8 cellular contexts compared by ENCODE assay signal in the genomic region with DNA sequence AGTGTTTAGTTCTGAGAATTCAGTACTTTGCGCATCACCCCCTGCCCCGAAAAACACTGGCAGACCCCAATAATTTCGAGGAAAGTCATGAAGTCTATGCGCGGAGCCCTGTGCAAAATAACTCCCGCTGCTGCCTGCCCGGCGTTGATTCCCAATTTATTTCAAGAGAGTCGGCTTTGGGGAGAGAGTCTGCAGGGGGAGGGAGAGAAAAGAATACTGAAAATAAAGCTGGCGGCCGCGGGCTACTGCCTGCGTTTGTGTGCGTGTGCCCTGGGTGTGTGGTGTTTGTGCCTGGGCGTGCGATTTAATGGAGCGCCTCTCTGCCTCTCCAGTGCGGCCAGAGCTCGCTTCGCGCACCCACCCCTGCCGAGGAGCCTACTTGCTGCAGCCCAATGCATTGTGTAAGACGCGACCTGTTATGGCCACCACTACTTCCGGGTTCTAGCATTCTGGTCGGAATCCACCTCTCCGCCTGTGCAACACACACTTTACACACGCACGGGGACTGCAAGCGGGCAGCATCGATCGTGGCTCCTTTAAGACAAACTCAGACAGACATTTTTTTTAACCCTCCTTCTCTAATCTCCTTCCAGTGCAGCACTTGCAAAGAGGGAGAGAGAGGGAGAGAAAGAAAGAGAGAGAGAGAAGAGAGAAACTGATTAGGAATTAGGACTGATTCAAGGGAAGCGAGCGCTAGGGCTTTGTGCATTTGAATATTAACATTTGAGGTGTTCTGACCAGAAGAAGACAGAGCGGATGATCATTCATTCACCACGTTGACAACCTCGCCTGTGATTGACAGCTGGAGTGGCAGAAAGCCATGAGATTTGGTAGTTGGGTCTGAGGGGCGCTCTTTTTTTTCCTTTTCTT. TPM values are rescaled to one million over a fixed set of nuclear protein-coding genes. Genes with fewer than 3 reads are reported as not detected.
DNase-seq lines count a peak whose midpoint lies in the region; FAIRE-seq and TF ChIP-seq lines count a peak whose summit lies in the region.

A gene (plus strand): TSS at position 447 of the 870 bp plus-strand sequence. CDS start 732 bp downstream, outside the sequence.

- CTCF ChIA-PET in HEK293 (lab: Yijun Ruan, JAX) = interaction anchor here (0.6 to 2.8 kb wide), 12 partner anchors 63 to 1627 kb away, joined by 3 to 17 read pairs (median 4); no protein-coding TSS in a partner anchor

- TF ChIP-seq CTCF in HEK293 (tag by site-specific recombination; IDR thresholded peaks at IDR 0.05) (0 out of 2 replicates have a peak, but pooled peaks have one; percentile 27), NB4 (IDR thresholded peaks at IDR 0.05; ENCODE audit: low read depth, low read length) (no peak)

- TF ChIP-seq POLR2A in NB4 (IDR thresholded peaks at IDR 0.05; ENCODE audit: extremely low read depth, insufficient read length) = no peak

- H3K9me3 ChIP-seq in HEK293 (ENCODE audit: control insufficient read depth, insufficient read depth, low read depth, low read length) (no peaks in the 10 kb centered on the region), small intestine (ENCODE audit: control insufficient read depth, low read depth) (no peaks in the 10 kb centered on the region)

- DNase-seq in SIG-M5 treated with dmso at 0.1 percent for 504 hours (lab: John Stamatoyannopoulos, UW; ENCODE audit: unreplicated experiment) = peak; percentile 72
- no peak for DNase-seq in SIG-M5 (lab: John Stamatoyannopoulos, UW)
- DNase-seq in NB4 (ENCODE audit: low read depth) = peak; percentile 92
- peak; percentile 99 for DNase-seq in SK-N-DZ (ENCODE audit: low spot score)
- peak; percentile 78 for DNase-seq in dermis blood vessel endothelial cell
- peak; percentile 89 for DNase-seq in kidney glomerular epithelial cell (lab: John Stamatoyannopoulos, UW)
- DNase-seq in small intestine = peak; percentile 77

- peaks cover 3 to 15% of the 10 kb centered on the region in 2 donors for H3K27me3 ChIP-seq in small intestine (ENCODE audit: control insufficient read depth in 2 of 2, insufficient read depth in 2 of 2, low read length in 2 of 2)

- H3K36me3 ChIP-seq in HEK293 (ENCODE audit: control insufficient read depth in 2 of 2, insufficient read depth in 1 of 2, low read length in 2 of 2) = peaks cover 3 to 19% of the 10 kb centered on the region in 2 experiments; a peak in 2 of 3 replicates
- no peaks in the 10 kb centered on the region for H3K36me3 ChIP-seq in small intestine (ENCODE audit: control insufficient read depth in 2 of 2, insufficient read depth in 2 of 2, low read length in 2 of 2)

- FAIRE-seq in small intestine (lab: Jason Lieb, UNC) = no peak

- WGBS in small intestine, 3 donors = 0 to 1% (median 0%) methylated on average over 38 of the region's 38 CpGs

- H3K27ac ChIP-seq in HEK293 (ENCODE audit: extremely low read depth, low read depth, low read length) (peak within 1 kb of the TSS; percentile 85), small intestine (ENCODE audit: low read depth in 1 of 2, low read length in 1 of 2) (peak within 1 kb of the TSS; percentile 35 to 93)

- H3K4me3 ChIP-seq in HEK293 (ENCODE audit: low read depth, low read length) (peak within 1 kb of the TSS; percentile 63), NB4 (ENCODE audit: low read depth, low read length) (peak within 1 kb of the TSS; percentile 61), small intestine (ENCODE audit: low read depth in 1 of 2, low read length in 2 of 2) (peak within 1 kb of the TSS; percentile 27 to 50)

- H3K4me1 ChIP-seq in HEK293 (ENCODE audit: control insufficient read depth, insufficient read depth, low read length) = peaks cover 12% of the 10 kb centered on the region; the same call in 1 of the 2 replicates
- peaks cover 0 to 2% of the 10 kb centered on the region in 2 donors for H3K4me1 ChIP-seq in small intestine (ENCODE audit: control insufficient read depth in 2 of 2, insufficient read depth in 1 of 2, low read depth in 1 of 2, low read length in 1 of 2)

- POLR2A ChIA-PET in HEK293 (lab: Yijun Ruan, JAX) = interaction anchor here (0.5 to 2.1 kb wide), 19 partner anchors 16 to 1628 kb away, joined by 3 to 11 read pairs (median 5); no protein-coding TSS in a partner anchor

TF ChIP-seq in HEK293, 187 proteins besides CTCF, POLR2A, EP300 and RAD21 (continues in another document):
- TF ChIP-seq GLIS2 (tag by site-specific recombination; IDR thresholded peaks at IDR 0.05) (no peak), ZNF837 (tag by site-specific recombination; IDR thresholded peaks at IDR 0.05) (no peak), ZSCAN23 (tag by site-specific recombination; IDR thresholded peaks at IDR 0.05) (no peak), ZNF707 (tag by site-specific recombination; IDR thresholded peaks at IDR 0.05) (no peak), ZNF76 (tag by site-specific recombination; IDR thresholded peaks at IDR 0.05; ENCODE audit: borderline replicate concordance, low read depth) (peak; percentile 61; the same call in 1 of the 2 replicates), ZBTB20 (tag by site-specific recombination; IDR thresholded peaks at IDR 0.05) (peak; percentile 52), ZNF521 (tag by site-specific recombination; IDR thresholded peaks at IDR 0.05) (no peak), ZNF624 (tag by site-specific recombination; IDR thresholded peaks at IDR 0.05) (no peak), ZFP69B (tag by site-specific recombination; IDR thresholded peaks at IDR 0.05) (peak; percentile 76), KLF10 (tag by site-specific recombination; IDR thresholded peaks at IDR 0.05) (no peak; the same call in 1 of the 2 replicates), ZBTB7A (tag by site-specific recombination; IDR thresholded peaks at IDR 0.05; ENCODE audit: low read depth) (no peak), ZNF843 (tag by site-specific recombination; IDR thresholded peaks at IDR 0.05) (peak; percentile 20; the same call in 1 of the 2 replicates), ZNF140 (tag by site-specific recombination; IDR thresholded peaks at IDR 0.05) (no peak), ZNF311 (tag by site-specific recombination; IDR thresholded peaks at IDR 0.05; ENCODE audit: borderline replicate concordance) (no peak), KLF16 (tag by site-specific recombination; IDR thresholded peaks at IDR 0.05) (no peak; the same call in none of the 2 replicates), ZNF629 (tag by site-specific recombination; IDR thresholded peaks at IDR 0.05) (peak; percentile 60), ZNF132 (tag by site-specific recombination; IDR thresholded peaks at IDR 0.05; ENCODE audit: borderline replicate concordance) (no peak)
- TF ChIP-seq, protein P1, sequence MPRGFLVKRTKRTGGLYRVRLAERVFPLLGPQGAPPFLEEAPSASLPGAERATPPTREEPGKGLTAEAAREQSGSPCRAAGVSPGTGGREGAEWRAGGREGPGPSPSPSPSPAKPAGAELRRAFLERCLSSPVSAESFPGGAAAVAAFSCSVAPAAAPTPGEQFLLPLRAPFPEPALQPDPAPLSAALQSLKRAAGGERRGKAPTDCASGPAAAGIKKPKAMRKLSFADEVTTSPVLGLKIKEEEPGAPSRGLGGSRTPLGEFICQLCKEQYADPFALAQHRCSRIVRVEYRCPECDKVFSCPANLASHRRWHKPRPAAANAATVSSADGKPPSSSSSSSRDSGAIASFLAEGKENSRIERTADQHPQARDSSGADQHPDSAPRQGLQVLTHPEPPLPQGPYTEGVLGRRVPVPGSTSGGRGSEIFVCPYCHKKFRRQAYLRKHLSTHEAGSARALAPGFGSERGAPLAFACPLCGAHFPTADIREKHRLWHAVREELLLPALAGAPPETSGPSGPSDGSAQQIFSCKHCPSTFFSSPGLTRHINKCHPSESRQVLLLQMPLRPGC (tag by site-specific recombination; IDR thresholded peaks at IDR 0.05) = no peak
- TF ChIP-seq, protein P2, sequence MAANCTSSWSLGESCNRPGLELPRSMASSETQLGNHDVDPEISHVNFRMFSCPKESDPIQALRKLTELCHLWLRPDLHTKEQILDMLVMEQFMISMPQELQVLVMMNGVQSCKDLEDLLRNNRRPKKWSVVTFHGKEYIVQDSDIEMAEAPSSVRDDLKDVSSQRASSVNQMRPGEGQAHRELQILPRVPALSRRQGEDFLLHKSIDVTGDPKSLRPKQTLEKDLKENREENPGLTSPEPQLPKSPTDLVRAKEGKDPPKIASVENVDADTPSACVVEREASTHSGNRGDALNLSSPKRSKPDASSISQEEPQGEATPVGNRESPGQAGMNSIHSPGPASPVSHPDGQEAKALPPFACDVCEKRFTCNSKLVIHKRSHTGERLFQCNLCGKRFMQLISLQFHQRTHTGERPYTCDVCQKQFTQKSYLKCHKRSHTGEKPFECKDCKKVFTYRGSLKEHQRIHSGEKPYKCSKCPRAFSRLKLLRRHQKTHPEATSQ (tag by site-specific recombination; IDR thresholded peaks at IDR 0.05) = no peak
- TF ChIP-seq, protein P3, sequence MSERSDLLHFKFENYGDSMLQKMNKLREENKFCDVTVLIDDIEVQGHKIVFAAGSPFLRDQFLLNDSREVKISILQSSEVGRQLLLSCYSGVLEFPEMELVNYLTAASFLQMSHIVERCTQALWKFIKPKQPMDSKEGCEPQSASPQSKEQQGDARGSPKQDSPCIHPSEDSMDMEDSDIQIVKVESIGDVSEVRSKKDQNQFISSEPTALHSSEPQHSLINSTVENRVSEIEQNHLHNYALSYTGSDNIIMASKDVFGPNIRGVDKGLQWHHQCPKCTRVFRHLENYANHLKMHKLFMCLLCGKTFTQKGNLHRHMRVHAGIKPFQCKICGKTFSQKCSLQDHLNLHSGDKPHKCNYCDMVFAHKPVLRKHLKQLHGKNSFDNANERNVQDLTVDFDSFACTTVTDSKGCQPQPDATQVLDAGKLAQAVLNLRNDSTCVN (tag by site-specific recombination; optimal IDR thresholded peaks at IDR 0.05) = peak; percentile 69

RNA-seq across cellular contexts. Expression of the gene that starts here (rescaled TPM):
- polyA plus RNA-seq in SK-N-DZ (2014; cell fraction: cytosol; rRNA removed) = 64.0 and 65.2 TPM in 2 replicates
- 93.6 and 97.2 TPM in 2 replicates for polyA plus RNA-seq in SK-N-DZ (2014; cell fraction: nucleus; rRNA removed)
- 1.3 and 3.4 TPM in 2 replicates for total RNA-seq in dermis blood vessel endothelial cell
- polyA plus RNA-seq in small intestine = 1 to 10 TPM; 1.1 to 7.9 (median 3.2) TPM
